ENCODE assay signal across 18 cellular contexts in the genomic region with DNA sequence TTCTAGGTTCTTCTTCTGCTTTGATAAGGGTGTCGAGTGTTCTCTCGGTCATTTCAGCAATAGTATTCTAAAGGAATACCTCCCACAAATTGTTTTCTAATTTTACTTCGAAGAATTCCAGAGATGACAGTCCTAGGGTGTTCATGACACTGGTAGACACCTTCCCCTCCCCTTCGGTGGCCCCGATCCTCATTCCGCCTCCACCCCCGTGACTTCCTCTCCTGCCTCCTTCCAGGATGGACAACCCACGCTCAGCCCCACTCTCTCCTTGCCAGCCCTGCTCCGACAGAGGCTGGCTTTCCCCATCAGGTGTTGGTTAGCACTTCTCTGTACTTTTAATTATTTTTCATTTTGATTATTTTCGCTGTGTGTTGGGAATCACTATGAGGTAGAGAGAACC.
DNase-seq lines count a peak whose midpoint lies in the region; ATAC-seq and TF ChIP-seq lines count a peak whose summit lies in the region.
"Had no signal": no experiment of that assay in that cellular context is flagged by ENCODE, and none has a peak within 500 bp of the region (broad histone marks: within the 10 kb centered on the region; RNA-seq: fewer than 3 reads in every experiment).

No MANE protein-coding gene starts in this region.

- CTCF ChIA-PET in RWPE1 (lab: Yijun Ruan, JAX) = no interaction called here

- H3K4me1 ChIP-seq in right atrium auricular region = no peaks in the 10 kb centered on the region
- H3K4me1 ChIP-seq: A549; BLaER1 treated with 17β-estradiol and CSF1 and Interleukin-3, amounts not matched to agents 10 nM and 100 nM; Caco-2 had no signal

- POLR2A ChIA-PET in RWPE1 (lab: Yijun Ruan, JAX; ENCODE audit: low non-redundant PET) = no interaction called here

- H3K27me3 ChIP-seq in right atrium auricular region = no peaks in the 10 kb centered on the region
- H3K27me3 ChIP-seq: BLaER1 treated with 17β-estradiol and CSF1 and Interleukin-3, amounts not matched to agents 10 nM and 100 nM had no signal

- H3K9me3 Mint-ChIP-seq in nephron progenitor cell = peaks cover 4% of the 10 kb centered on the region
- H3K9me3 Mint-ChIP-seq: CD4-positive, alpha-beta T cell; CD8-positive, alpha-beta T cell had no signal

- H3K36me3 Mint-ChIP-seq in nephron progenitor cell (ENCODE audit: low read depth) = no peaks in the 10 kb centered on the region
- H3K36me3 Mint-ChIP-seq: CD8-positive, alpha-beta T cell had no signal

- H3K27ac ChIP-seq in right atrium auricular region = no peak overlapping the region
- no peak overlapping the region for H3K27ac ChIP-seq in RWPE1
- H3K27ac ChIP-seq: 22Rv1; A549; BLaER1 treated with 17β-estradiol and CSF1 and Interleukin-3, amounts not matched to agents 10 nM and 100 nM; C4-2B had no signal

- peak; percentile 34 for ATAC-seq in Right ventricle myocardium inferior
- peak; percentile 66 for ATAC-seq in left ventricle myocardium superior
- ATAC-seq: A549; CD8-positive, alpha-beta T cell had no signal

- no peaks in the 10 kb centered on the region for H3K9me3 ChIP-seq in right atrium auricular region
- H3K9me3 ChIP-seq: A549; BLaER1 treated with 17β-estradiol and CSF1 and Interleukin-3, amounts not matched to agents 10 nM and 100 nM; Caco-2 had no signal

- TF ChIP-seq CTCF in right atrium auricular region (IDR thresholded peaks at IDR 0.05) (no peak), nephron progenitor cell (IDR thresholded peaks at IDR 0.05) (no peak), RWPE1 (conservative IDR thresholded peaks at IDR 0.05; ENCODE audit: low read depth) (no peak)

- H3K4me3 Mint-ChIP-seq in nephron progenitor cell = no peak overlapping the region
- H3K4me3 Mint-ChIP-seq: B cell; CD4-positive, alpha-beta T cell; CD8-positive, alpha-beta T cell had no signal

- H3K27ac Mint-ChIP-seq in nephron progenitor cell = peak overlapping the region; percentile 89
- H3K27ac Mint-ChIP-seq: B cell; CD4-positive, alpha-beta T cell; CD8-positive, alpha-beta T cell had no signal

- DNase-seq in Right ventricle myocardium inferior (ENCODE audit: missing footprints) = no peak
- DNase-seq in right atrium auricular region (ENCODE audit: low spot score) = no peak
- DNase-seq in left ventricle myocardium superior = no peak
- no peak for DNase-seq in cardiac septum (ENCODE audit: low spot score)
- no peak for DNase-seq in nephron progenitor cell
- DNase-seq in RWPE1 (ENCODE audit: low spot score) = no peak
- DNase-seq: AML-193; Caco-2; Calu3; CD4-positive, alpha-beta T cell; CD8-positive, alpha-beta T cell; DMS79 treated with DMSO at 0.1 percent for 48 hours; GF-D8 had no signal

- H3K4me3 ChIP-seq in right atrium auricular region = no peak overlapping the region
- H3K4me3 ChIP-seq: A549; BLaER1 treated with 17β-estradiol and CSF1 and Interleukin-3, amounts not matched to agents 10 nM and 100 nM had no signal

- H3K4me1 Mint-ChIP-seq in nephron progenitor cell = no peaks in the 10 kb centered on the region
- H3K4me1 Mint-ChIP-seq: B cell had no signal

- intact Hi-C loops in Right ventricle myocardium inferior (cut with DNase I) = no loop called here
- intact Hi-C loops in left ventricle myocardium superior (cut with micrococcal nuclease) = no loop called here
- intact Hi-C loops in cardiac septum (cut with DNase I) = no loop called here

- peaks cover 10% of the 10 kb centered on the region for H3K27me3 Mint-ChIP-seq in nephron progenitor cell (ENCODE audit: low read depth, poor library complexity)
- H3K27me3 Mint-ChIP-seq: B cell had no signal

- no peaks in the 10 kb centered on the region for H3K36me3 ChIP-seq in right atrium auricular region
- H3K36me3 ChIP-seq: BLaER1 treated with 17β-estradiol and CSF1 and Interleukin-3, amounts not matched to agents 10 nM and 100 nM had no signal
